Comparison of ENCODE assay signal across 8 cellular contexts in genomic region chr2:70948350-70949003, GRCh38. TPM values are rescaled to one million over a fixed set of nuclear protein-coding genes. Genes with fewer than 3 reads are reported as not detected.
DNase-seq lines count a peak whose midpoint lies in the region; ATAC-seq, FAIRE-seq and TF ChIP-seq lines count a peak whose summit lies in the region.

No MANE protein-coding gene starts in this region.

- no peak overlapping the region for H2BK12ac ChIP-seq in H1 (ENCODE audit: low read depth, low read length)

- H2AK5ac ChIP-seq in H1 (ENCODE audit: low read depth, low read length) = no peak overlapping the region

- H3K4me2 ChIP-seq in H1 (ENCODE audit: insufficient read depth in 1 of 2, low read depth in 2 of 2, low read length in 2 of 2) = peak overlapping the region; percentile 26 to 78

- H3K9ac ChIP-seq in H1 (replicated peaks in 1 of 4; ENCODE audit: extremely low read depth in 1 of 4, low read depth in 3 of 4, low read length in 3 of 4) = no peak overlapping the region

- H3K27me3 ChIP-seq in H1 (replicated peaks in 1 of 4; ENCODE audit: control insufficient read depth in 3 of 4, extremely low read depth in 1 of 4, insufficient read depth in 3 of 4, low read length in 3 of 4) = peaks cover 11 to 29% (median 26%) of the 10 kb centered on the region in 4 experiments

- no peak overlapping the region for H3K18ac ChIP-seq in H1 (ENCODE audit: extremely low read depth, low read length)

- peak; percentile 45 to 47; a peak in 3 of 4 replicates for TF ChIP-seq RAD21 in H1 (IDR thresholded peaks at IDR 0.05 in 1 of 2, conservative IDR thresholded peaks at IDR 0.05 in 1 of 2; ENCODE audit: low read depth in 2 of 2, low read length in 2 of 2)

- CTCF ChIA-PET in H1 (lab: Charles Lee; ENCODE audit: partially characterized antibody) = interaction anchor here (0.6 to 22.0 kb wide), 40 partner anchors 10 to 1051 kb away, joined by 3 to 513 read pairs (median 5); partner anchors contain the start of genes ANKRD53, ATP6V1B1 and FIGLA

- TF ChIP-seq CTCF in H1 (IDR thresholded peaks at IDR 0.05; ENCODE audit: control extremely low read depth in 1 of 3, insufficient read depth in 1 of 3, low read depth in 1 of 3, low read length in 3 of 3) = peak; percentile 81 to 88 (median 86)

- H3K4me3 ChIP-seq in H1 (ENCODE audit: extremely low read depth in 1 of 4, insufficient read depth in 2 of 4, low read depth in 3 of 4, low read length in 4 of 4) = peak overlapping the region in 3 of 4 experiments; percentile 25 to 46 (median 38); a peak in 5 of 8 replicates

- no peak overlapping the region for H2BK20ac ChIP-seq in H1 (ENCODE audit: low read length)

- no peaks in the 10 kb centered on the region; the same call in 1 of the 2 replicates for H3K23me2 ChIP-seq in H1 (ENCODE audit: low read depth, low read length)

- H3K9me3 ChIP-seq in H1 (ENCODE audit: insufficient read depth in 2 of 2, low read depth in 1 of 2, low read length in 1 of 2) = no peaks in the 10 kb centered on the region

- no peak overlapping the region; the same call in 1 of the 2 replicates for H4K8ac ChIP-seq in H1 (ENCODE audit: extremely low read depth, insufficient read depth, low read length)

- no peak for TF ChIP-seq POLR2A in GM12892 (IDR thresholded peaks at IDR 0.05; ENCODE audit: low read depth, low read length)
- TF ChIP-seq POLR2A in H1 (IDR thresholded peaks at IDR 0.05; ENCODE audit: control extremely low read depth in 1 of 2, low read depth in 2 of 2, low read length in 2 of 2) = no peak

- H3K4me1 ChIP-seq in H1 (replicated peaks in 1 of 4; ENCODE audit: control insufficient read depth in 3 of 4, insufficient read depth in 4 of 4, low read length in 3 of 4) = peaks cover 1 to 6% (median 3%) of the 10 kb centered on the region in 4 experiments

- no peaks in the 10 kb centered on the region for H3K79me1 ChIP-seq in H1 (ENCODE audit: low read depth, low read length)

- no peak overlapping the region for H3K56ac ChIP-seq in H1 (replicated peaks; ENCODE audit: insufficient read length, low read depth, low read length)

- POLR2A ChIA-PET in H1 (lab: Charles Lee; ENCODE audit: partially characterized antibody) = interaction anchor here (0.9 kb wide), 2 partner anchors 9 to 78 kb away, joined by 3 to 8 read pairs; no protein-coding TSS in a partner anchor

- H2AFZ ChIP-seq in H1 (ENCODE audit: low read length) = peak overlapping the region; percentile 87; the same call in 1 of the 2 replicates

- H3K36me3 ChIP-seq in H1 (ENCODE audit: control insufficient read depth in 2 of 4, insufficient read depth in 4 of 4, low read length in 3 of 4) = no peaks in the 10 kb centered on the region

- H3K27ac ChIP-seq in H1 (ENCODE audit: low read depth, low read length) = no peak overlapping the region

- no peak overlapping the region for H3K23ac ChIP-seq in H1 (ENCODE audit: insufficient read length)

- FAIRE-seq in GM12892 (lab: Jason Lieb, UNC) = peak; percentile 63
- no peak for FAIRE-seq in H1 (lab: Jason Lieb, UNC)

- H4K5ac ChIP-seq in H1 (ENCODE audit: insufficient read length, low read depth, low read length) = no peak overlapping the region

- H2BK120ac ChIP-seq in H1 (replicated peaks; ENCODE audit: low read depth, low read length) = no peak overlapping the region

- peak; percentile 92 for ATAC-seq in HG03342 (IDR thresholded peaks at IDR 0.05; ENCODE audit: unreplicated experiment)

- H2BK5ac ChIP-seq in H1 (ENCODE audit: low read depth, low read length) = no peak overlapping the region

- DNase-seq in 8988T = peak; percentile 68
- peak; percentile 65 for DNase-seq in GM12892 (ENCODE audit: insufficient read length)
- peak; percentile 61 for DNase-seq in NCI-H69 (lab: John Stamatoyannopoulos, UW)
- peak; percentile 42 to 61 for DNase-seq in activated CD8-positive, alpha-beta memory T cell treated with anti-CD3 and anti-CD28 coated beads for 1 hour (ENCODE audit: extremely low read depth in 1 of 2, low read depth in 1 of 2)
- DNase-seq in H1 (ENCODE audit: low read depth in 1 of 2, low spot score in 2 of 2) = peak in 1 of 2 experiments; percentile 92
- peak; percentile 63 for DNase-seq in midbrain (lab: John Stamatoyannopoulos, UW)
- DNase-seq in stimulated activated CD8-positive, alpha-beta memory T cell treated with anti-CD3 and anti-CD28 coated beads, Interleukin-15, amount 100 ng/mL, for 4 hours (ENCODE audit: low read depth in 2 of 2) = peak; percentile 32 to 55

- no peak for TF ChIP-seq EP300 in H1 (IDR thresholded peaks at IDR 0.05; ENCODE audit: borderline replicate concordance in 1 of 2, low read depth in 2 of 2, low read length in 2 of 2)

- no peak overlapping the region for H3K14ac ChIP-seq in H1 (ENCODE audit: insufficient read length)

- peaks cover 0 to 2% of the 10 kb centered on the region in 2 experiments for H4K20me1 ChIP-seq in H1 (replicated peaks in 1 of 2; ENCODE audit: control insufficient read depth in 1 of 2, insufficient read depth in 2 of 2, low read length in 2 of 2)

- no peak overlapping the region for H2BK15ac ChIP-seq in H1 (ENCODE audit: low read length)

- no peak overlapping the region for H3K4ac ChIP-seq in H1 (replicated peaks; ENCODE audit: insufficient read length, low read depth, low read length)

- 17% methylated on average over 26 of the region's 26 CpGs; no CpG with 5 or more reads in 1 of the 2 experiments for WGBS in H1 (ENCODE audit: extremely low coverage in 1 of 2, insufficient coverage in 1 of 2, insufficient read length in 1 of 2, insufficient replicate concordance in 2 of 2, low coverage in 1 of 2, low lambda C conversion rate in 2 of 2, missing lambda C conversion rate in 1 of 2), 2 experiments

- H4K91ac ChIP-seq in H1 (replicated peaks; ENCODE audit: insufficient read length, low read length) = no peak overlapping the region

- H3K79me2 ChIP-seq in H1 (ENCODE audit: control insufficient read depth in 1 of 2, insufficient read depth in 2 of 2, low read length in 2 of 2) = no peaks in the 10 kb centered on the region

TF ChIP-seq in H1, 55 proteins besides CTCF, POLR2A, EP300 and RAD21 (continues in another document):
- TF ChIP-seq HDAC2 (IDR thresholded peaks at IDR 0.05; ENCODE audit: borderline replicate concordance in 1 of 2, low read depth in 2 of 2, low read length in 2 of 2) (no peak), BACH1 (IDR thresholded peaks at IDR 0.05; ENCODE audit: low read length) (no peak), CTBP2 (IDR thresholded peaks at IDR 0.05; ENCODE audit: borderline replicate concordance, insufficient read depth, insufficient read length, low read length) (no peak), KDM4A (IDR thresholded peaks at IDR 0.05; ENCODE audit: low read depth, low read length, severe bottlenecking) (peak; percentile 59), TEAD4 (IDR thresholded peaks at IDR 0.05; ENCODE audit: low read depth, low read length) (no peak), CREB1 (IDR thresholded peaks at IDR 0.05) (no peak), SIRT6 (IDR thresholded peaks at IDR 0.05; ENCODE audit: low read length) (no peak)

RNA-seq across cellular contexts. Expression of gene ATP6V1B1, which starts 12.8 kb away (rescaled TPM):
- not detected for polyA plus RNA-seq in GM12892 (2012; ENCODE audit: missing spikeins)
- total RNA-seq in H1 (2021; fragmentation: NEBNext Ultra II Directional; extraction: Animal tissue kit (Norgen Biotek cat#: 25700)) = not detected in 2 replicates
- 0.17 TPM in 1 of 2 replicates, not detected in the other for polyA plus RNA-seq in H1 (2011; rRNA removed)
- polyA plus RNA-seq in H1 (2011; cell fraction: cytosol; rRNA removed) = not detected
- polyA plus RNA-seq in H1 (2011; cell fraction: nucleus; rRNA removed) = 0.31 TPM
- polyA plus RNA-seq in H1 (2012, experiment 1 of 2) = 0.18 to 0.19 TPM in 2 of 4 replicates, not detected in the others
- polyA plus RNA-seq in H1 (2012, experiment 2 of 2) = not detected
- polyA plus RNA-seq in H1 (2013, experiment 1 of 2) = 0.04 TPM
- not detected for polyA plus RNA-seq in H1 (2013, experiment 2 of 2)
- not detected in 2 replicates for polyA minus RNA-seq in H1 (2011; rRNA and poly(A)+ RNA removed)
- polyA minus RNA-seq in H1 (2011; cell fraction: cytosol; rRNA and poly(A)+ RNA removed) = not detected
- not detected for polyA minus RNA-seq in H1 (2011; cell fraction: nucleus; rRNA and poly(A)+ RNA removed)

RNA-seq across cellular contexts. Expression of gene ANKRD53, which starts 30.0 kb away (rescaled TPM):
- not detected for polyA plus RNA-seq in GM12892 (2012; ENCODE audit: missing spikeins)
- total RNA-seq in H1 (2021; fragmentation: NEBNext Ultra II Directional; extraction: Animal tissue kit (Norgen Biotek cat#: 25700)) = 0.39 and 0.55 TPM in 2 replicates
- 0.53 and 0.70 TPM in 2 replicates for polyA plus RNA-seq in H1 (2011; rRNA removed)
- polyA plus RNA-seq in H1 (2011; cell fraction: cytosol; rRNA removed) = 0.27 TPM
- polyA plus RNA-seq in H1 (2011; cell fraction: nucleus; rRNA removed) = 0.64 TPM
- 0.49 to 0.90 TPM (median 0.61 TPM) in 4 replicates for polyA plus RNA-seq in H1 (2012, experiment 1 of 2)
- polyA plus RNA-seq in H1 (2012, experiment 2 of 2) = 0.39 TPM
- polyA plus RNA-seq in H1 (2013, experiment 1 of 2) = 0.77 TPM
- polyA plus RNA-seq in H1 (2013, experiment 2 of 2) = 0.75 TPM
- polyA minus RNA-seq in H1 (2011; rRNA and poly(A)+ RNA removed) = 0.47 and 0.61 TPM in 2 replicates
- polyA minus RNA-seq in H1 (2011; cell fraction: cytosol; rRNA and poly(A)+ RNA removed) = not detected
- polyA minus RNA-seq in H1 (2011; cell fraction: nucleus; rRNA and poly(A)+ RNA removed) = 2.1 TPM

RNA-seq across cellular contexts. Expression of gene TEX261, which starts 46.2 kb away (rescaled TPM):
- polyA plus RNA-seq in GM12892 (2012; ENCODE audit: missing spikeins) = 22.9 TPM
- total RNA-seq in H1 (2021; fragmentation: NEBNext Ultra II Directional; extraction: Animal tissue kit (Norgen Biotek cat#: 25700)) = 24.3 and 25.2 TPM in 2 replicates
- polyA plus RNA-seq in H1 (2011; rRNA removed) = 30.1 and 31.2 TPM in 2 replicates
- 20.9 TPM for polyA plus RNA-seq in H1 (2011; cell fraction: cytosol; rRNA removed)
- 45.3 TPM for polyA plus RNA-seq in H1 (2011; cell fraction: nucleus; rRNA removed)
- polyA plus RNA-seq in H1 (2012, experiment 1 of 2) = 15.6 to 18.4 TPM (median 17.5 TPM) in 4 replicates
- 16.0 TPM for polyA plus RNA-seq in H1 (2012, experiment 2 of 2)
- 27.3 TPM for polyA plus RNA-seq in H1 (2013, experiment 1 of 2)
- 37.1 TPM for polyA plus RNA-seq in H1 (2013, experiment 2 of 2)
- polyA minus RNA-seq in H1 (2011; rRNA and poly(A)+ RNA removed) = 32.0 and 32.9 TPM in 2 replicates
- polyA minus RNA-seq in H1 (2011; cell fraction: cytosol; rRNA and poly(A)+ RNA removed) = 11.2 TPM
- 17.3 TPM for polyA minus RNA-seq in H1 (2011; cell fraction: nucleus; rRNA and poly(A)+ RNA removed)

RNA-seq across cellular contexts. Expression of gene VAX2, which starts 48.1 kb away (rescaled TPM):
- polyA plus RNA-seq in GM12892 (2012; ENCODE audit: missing spikeins) = not detected
- total RNA-seq in H1 (2021; fragmentation: NEBNext Ultra II Directional; extraction: Animal tissue kit (Norgen Biotek cat#: 25700)) = not detected in 2 replicates
- not detected in 2 replicates for polyA plus RNA-seq in H1 (2011; rRNA removed)
- 0.04 TPM for polyA plus RNA-seq in H1 (2011; cell fraction: cytosol; rRNA removed)
- polyA plus RNA-seq in H1 (2011; cell fraction: nucleus; rRNA removed) = 0.14 TPM
- polyA plus RNA-seq in H1 (2012, experiment 1 of 2) = not detected in 4 replicates
- polyA plus RNA-seq in H1 (2012, experiment 2 of 2) = not detected
- polyA plus RNA-seq in H1 (2013, experiment 1 of 2) = not detected
- not detected for polyA plus RNA-seq in H1 (2013, experiment 2 of 2)
- not detected in 2 replicates for polyA minus RNA-seq in H1 (2011; rRNA and poly(A)+ RNA removed)
- not detected for polyA minus RNA-seq in H1 (2011; cell fraction: cytosol; rRNA and poly(A)+ RNA removed)
- polyA minus RNA-seq in H1 (2011; cell fraction: nucleus; rRNA and poly(A)+ RNA removed) = not detected
